18 cellular contexts compared by ENCODE assay signal in the genomic region with DNA sequence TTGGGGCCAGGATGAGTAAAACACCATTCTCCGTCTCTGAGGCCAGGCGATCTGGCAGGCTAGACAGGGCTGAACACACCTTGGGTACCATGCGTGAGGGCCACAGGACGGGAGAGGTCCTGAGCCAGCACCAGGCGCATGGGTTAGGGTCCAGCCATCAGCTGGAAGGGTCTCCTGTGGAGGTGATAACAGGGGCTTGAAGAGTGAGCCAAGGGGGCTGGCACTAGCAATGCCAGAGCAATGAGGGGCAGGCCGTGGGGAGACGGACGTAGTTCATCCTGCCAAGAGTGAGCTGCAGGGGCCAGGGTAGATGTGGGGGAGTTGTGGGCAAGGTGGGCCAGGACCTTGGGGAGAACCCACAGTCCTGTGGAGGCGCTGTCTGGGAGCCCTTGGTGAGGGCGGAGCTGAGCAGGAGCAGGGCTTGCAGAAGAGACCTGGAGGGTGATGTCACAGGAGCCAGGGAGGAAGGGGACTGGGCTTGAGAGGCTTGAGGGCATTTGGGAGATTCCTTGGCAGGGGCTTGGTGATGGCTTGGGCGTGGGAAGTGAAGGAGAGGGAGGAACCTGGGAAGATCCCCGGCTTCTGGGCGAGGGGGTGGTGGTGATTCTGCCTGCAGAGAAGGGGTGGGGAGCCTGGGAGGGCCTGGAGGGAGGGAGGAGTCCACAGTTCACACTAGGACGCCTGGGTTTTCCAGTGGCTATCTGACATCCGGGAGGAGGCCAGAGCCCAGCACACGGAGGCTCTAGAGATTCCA. TPM values are rescaled to one million over a fixed set of nuclear protein-coding genes. Genes with fewer than 3 reads are reported as not detected.
DNase-seq lines count a peak whose midpoint lies in the region; ATAC-seq and TF ChIP-seq lines count a peak whose summit lies in the region.
"Had no signal": no experiment of that assay in that cellular context is flagged by ENCODE, and none has a peak within 500 bp of the region (broad histone marks: within the 10 kb centered on the region; RNA-seq: fewer than 3 reads in every experiment).

No MANE protein-coding gene starts in this region.

- no peak overlapping the region for H3K27ac ChIP-seq in GM23248
- no peak overlapping the region for H3K27ac ChIP-seq in endodermal cell (ENCODE audit: low read depth, low read length)
- H3K27ac ChIP-seq in spleen = no peak overlapping the region

- H3K9ac ChIP-seq in GM23248 = no peak overlapping the region
- H3K9ac ChIP-seq in endodermal cell (ENCODE audit: extremely low read depth, low read length, poor library complexity, severe bottlenecking) = no peak overlapping the region

- TF ChIP-seq POLR2A in spleen (IDR thresholded peaks at IDR 0.05) = no peak
- TF ChIP-seq POLR2A in lower leg skin (IDR thresholded peaks at IDR 0.05) = no peak
- no peak for TF ChIP-seq POLR2A in GM18505 (IDR thresholded peaks at IDR 0.05; ENCODE audit: borderline replicate concordance, extremely low read depth, insufficient read depth, insufficient read length)

- no peak overlapping the region for H3K27ac Mint-ChIP-seq in endodermal cell

- H2AFZ ChIP-seq in GM23248 = no peak overlapping the region

- H3K27me3 ChIP-seq in GM23248 (replicated peaks; ENCODE audit: insufficient read depth) (peaks cover 41% of the 10 kb centered on the region), endodermal cell (ENCODE audit: control insufficient read depth, insufficient read depth, low read length, poor library complexity, severe bottlenecking) (peaks cover 57% of the 10 kb centered on the region), spleen (replicated peaks in 1 of 7) (peaks cover 9 to 98% (median 60%) of the 10 kb centered on the region in 7 donors)

- H3K9me3 ChIP-seq in GM23248 (ENCODE audit: low read depth) (no peaks in the 10 kb centered on the region), endodermal cell (ENCODE audit: control insufficient read depth, low read length) (no peaks in the 10 kb centered on the region), spleen (peaks cover 0 to 13% (median 8%) of the 10 kb centered on the region in 8 donors), mucosa of descending colon (no peaks in the 10 kb centered on the region)
- H3K9me3 ChIP-seq: BE2C had no signal

- no peak for TF ChIP-seq CTCF in endodermal cell (conservative IDR thresholded peaks at IDR 0.05)
- no peak for TF ChIP-seq CTCF in spleen (IDR thresholded peaks at IDR 0.05 in 8 of 11, conservative IDR thresholded peaks at IDR 0.05 in 3 of 11)
- TF ChIP-seq CTCF in lower leg skin (IDR thresholded peaks at IDR 0.05) = no peak
- no peak for TF ChIP-seq CTCF in mucosa of descending colon (IDR thresholded peaks at IDR 0.05)

- in situ Hi-C loops in GM23248 (cut with MboI) = no loop called here

- no peak overlapping the region for H3K4me3 Mint-ChIP-seq in endodermal cell
- H3K4me3 Mint-ChIP-seq: CD8-positive, alpha-beta memory T cell had no signal

- peaks cover 65% of the 10 kb centered on the region for H3K27me3 Mint-ChIP-seq in endodermal cell (ENCODE audit: insufficient read depth)

- H3K4me2 ChIP-seq in GM23248 (ENCODE audit: unreplicated experiment) = no peak overlapping the region

- no peak overlapping the region for H3K4me3 ChIP-seq in GM23248
- no peak overlapping the region for H3K4me3 ChIP-seq in endodermal cell (ENCODE audit: low read length)
- H3K4me3 ChIP-seq in spleen = no peak overlapping the region
- no peak overlapping the region for H3K4me3 ChIP-seq in lower leg skin (ENCODE audit: low read depth, poor library complexity, severe bottlenecking)
- H3K4me3 ChIP-seq in mucosa of descending colon = no peak overlapping the region

- DNase-seq in GM23248 (peak; percentile 29), NCI-H226 (peak; percentile 35), endodermal cell (peak; percentile 63), spleen (peak; percentile 48), lower leg skin (ENCODE audit: low spot score in 2 of 2) (no peak), mucosa of descending colon (no peak)
- DNase-seq: BE2C; CD8-positive, alpha-beta memory T cell; DMS79; H7; MV-4-11; NCI-H1417; NCI-H187 treated with DMSO at 0.1 percent for 48 hours; NCI-H446 treated with DMSO at 0.1 percent for 48 hours; NCI-H748 treated with DMSO at 0.1 percent for 48 hours had no signal

- H3K4me1 ChIP-seq in GM23248 (ENCODE audit: insufficient read depth) (no peaks in the 10 kb centered on the region), endodermal cell (ENCODE audit: control insufficient read depth, insufficient read depth, low read length) (peaks cover 4% of the 10 kb centered on the region), spleen (peaks cover 10 to 27% (median 17%) of the 10 kb centered on the region in 6 donors), mucosa of descending colon (ENCODE audit: low read depth) (peaks cover 8% of the 10 kb centered on the region)

- no peaks in the 10 kb centered on the region for H3K79me2 ChIP-seq in GM23248 (ENCODE audit: insufficient read depth)

- no peaks in the 10 kb centered on the region for H4K20me1 ChIP-seq in GM23248 (ENCODE audit: insufficient read depth)

- peaks cover 16% of the 10 kb centered on the region for H3K4me1 Mint-ChIP-seq in endodermal cell

- H3F3A ChIP-seq in GM23248 (ENCODE audit: insufficient read depth) = no peaks in the 10 kb centered on the region

- 42 to 46% methylated on average over 15 to 16 of the region's 16 CpGs for WGBS in GM23248 (ENCODE audit: low coverage in 1 of 2, low lambda C conversion rate in 2 of 2, missing lambda C conversion rate in 2 of 2), 2 experiments
- 82 to 85% methylated on average over 11 to 16 of the region's 16 CpGs for WGBS in endodermal cell (ENCODE audit: insufficient coverage in 1 of 2, insufficient read length in 1 of 2), 2 experiments
- 66 to 74% (median 71%) methylated on average over 16 of the region's 16 CpGs for WGBS in spleen, 5 donors
- WGBS in lower leg skin, 2 donors = 46% methylated on average over 14 to 16 of the region's 16 CpGs

- H3K9me2 ChIP-seq in GM23248 (ENCODE audit: insufficient read depth) = no peaks in the 10 kb centered on the region

- no peaks in the 10 kb centered on the region for H3K9me3 Mint-ChIP-seq in endodermal cell
- H3K9me3 Mint-ChIP-seq: CD8-positive, alpha-beta memory T cell; IgD-negative memory B cell had no signal

- ATAC-seq in mucosa of descending colon (no peak), GM18505 (IDR thresholded peaks at IDR 0.05; ENCODE audit: unreplicated experiment) (no peak)
- ATAC-seq: PC-3 had no signal

- intact Hi-C loops in spleen (cut with DNase I; ENCODE audit: low total_unique reads) = no loop called here
- intact Hi-C loops in lower leg skin (cut with DNase I; ENCODE audit: low total_unique reads) = no loop called here
- intact Hi-C loops in mucosa of descending colon (cut with DNase I, micrococcal nuclease) = no loop called here

- no peaks in the 10 kb centered on the region for H3K36me3 ChIP-seq in GM23248 (ENCODE audit: low read depth)
- no peaks in the 10 kb centered on the region for H3K36me3 ChIP-seq in endodermal cell (ENCODE audit: control insufficient read depth, insufficient read depth, low read length)
- H3K36me3 ChIP-seq in spleen = no peaks in the 10 kb centered on the region
- no peaks in the 10 kb centered on the region for H3K36me3 ChIP-seq in mucosa of descending colon (ENCODE audit: low read depth)
- H3K36me3 ChIP-seq: BE2C had no signal

- no peaks in the 10 kb centered on the region for H3K36me3 Mint-ChIP-seq in endodermal cell (ENCODE audit: low read depth)
- H3K36me3 Mint-ChIP-seq: CD8-positive, alpha-beta memory T cell; IgD-negative memory B cell had no signal

RNA-seq across cellular contexts. Expression of gene NPTX1, which starts 6.3 kb away (rescaled TPM):
- 0.25 and 1.1 TPM in 2 replicates for total RNA-seq in GM23248 (2014; rRNA removed; shearing (Covaris generic))
- polyA plus RNA-seq in GM23248 (2016; fragmentation: Nextera tagmentation; extraction: Ambion mirVana) (0.39 and 0.43 TPM in 2 replicates), spleen (under 1 TPM; 0.04 to 0.48 (median 0.15) TPM)
- total RNA-seq in endodermal cell (1 to 10 TPM in 1 of 2 donors, under 1 TPM in 1; 0.24 to 2.3 TPM), spleen (10 to 100 TPM in 1 of 7 donors, 1 to 10 TPM in 5, under 1 TPM in 1; 0.60 to 14.0 (median 7.3) TPM), lower leg skin (1 to 10 TPM; 1.1 to 2.6 (median 2.3) TPM), mucosa of descending colon (10 to 100 TPM in 1 of 3 donors, 1 to 10 TPM in 1, under 1 TPM in 1; 0.51 to 95.0 (median 2.0) TPM)
- polyA plus RNA-seq in endodermal cell (2013, experiment 1 of 2) = 2.3 TPM
- 1.2 TPM for polyA plus RNA-seq in endodermal cell (2013, experiment 2 of 2)
- polyA plus RNA-seq: CD8-positive, alpha-beta memory T cell; IgD-negative memory B cell had no signal

Comparison
In these comparisons a context has a peak if more than half of its experiments do, and no peak if none do; other contexts are left out.
1. DNase-seq: peak in GM23248 (single experiment), NCI-H226 (single experiment), endodermal cell (single experiment) and spleen (single experiment); none in lower leg skin (0 of 2) and mucosa of descending colon (0 of 3).